9 cellular contexts compared by ENCODE assay signal in genomic region chr5:16160706-16161105, GRCh38. TPM values are rescaled to one million over a fixed set of nuclear protein-coding genes. Genes with fewer than 3 reads are reported as not detected.
DNase-seq lines count a peak whose midpoint lies in the region; ATAC-seq, FAIRE-seq and TF ChIP-seq lines count a peak whose summit lies in the region.
"Had no signal": no experiment of that assay in that cellular context is flagged by ENCODE, and none has a peak within 500 bp of the region (broad histone marks: within the 10 kb centered on the region; RNA-seq: fewer than 3 reads in every experiment).

No MANE protein-coding gene starts in this region.

- H3K4me3 ChIP-seq in AG09309 (ENCODE audit: control insufficient read depth, low read depth, low read length) (no peak overlapping the region), SJCRH30 (no peak overlapping the region)

- TF ChIP-seq POLR2A in GM12892 (IDR thresholded peaks at IDR 0.05; ENCODE audit: low read depth, low read length): no peak

- FAIRE-seq in GM12892 (lab: Jason Lieb, UNC): peak; percentile 85

- peak; percentile 25 for DNase-seq in AG09309 (ENCODE audit: low read depth)
- no peak for DNase-seq in GM12892 (ENCODE audit: insufficient read length)
- DNase-seq in NCI-H1048 (lab: John Stamatoyannopoulos, UW): peak; percentile 3
- peak; percentile 22 to 71 for DNase-seq in SJCRH30
- peak; percentile 46 for DNase-seq in fibroblast of gingiva (ENCODE audit: low read depth)
- peak; percentile 18 for DNase-seq in occipital lobe (lab: John Stamatoyannopoulos, UW)
- DNase-seq in activated CD8-positive, alpha-beta memory T cell treated with anti-CD3 and anti-CD28 coated beads, Interleukin-2, amount 50 U/mL, for 4 hours: no peak

- no peaks in the 10 kb centered on the region for H3K4me1 ChIP-seq in SJCRH30

- peak; percentile 88 for ATAC-seq in HG02642 (IDR thresholded peaks at IDR 0.05; ENCODE audit: poor library complexity, unreplicated experiment)
- ATAC-seq: naive thymus-derived CD8-positive, alpha-beta T cell had no signal

- TF ChIP-seq CTCF in AG09309 (IDR thresholded peaks at IDR 0.05; ENCODE audit: control insufficient read depth, insufficient read depth, low read depth, low read length, missing control alignments): peak; percentile 75

- H3K27me3 ChIP-seq in SJCRH30: no peaks in the 10 kb centered on the region

- no peaks in the 10 kb centered on the region for H3K9me3 ChIP-seq in SJCRH30 (replicated peaks)

- H3K36me3 ChIP-seq in SJCRH30: no peaks in the 10 kb centered on the region

- H3K27ac ChIP-seq in SJCRH30: no peak overlapping the region

RNA-seq across cellular contexts. Expression of gene MARCHF11, which starts 18.9 kb away (rescaled TPM):
- not detected for polyA plus RNA-seq in GM12892 (2012; ENCODE audit: missing spikeins)
- not detected in 2 replicates for total RNA-seq in SJCRH30 (2014; rRNA removed; shearing (Covaris generic))
- 3.6 TPM for total RNA-seq in occipital lobe
- total RNA-seq: naive thymus-derived CD8-positive, alpha-beta T cell had no signal
- polyA plus RNA-seq: naive thymus-derived CD8-positive, alpha-beta T cell had no signal

Comparison
In these comparisons a context has a peak if more than half of its experiments do, and no peak if none do; other contexts are left out.
1. DNase-seq: peak in AG09309 (single experiment), NCI-H1048 (single experiment), SJCRH30 (2 of 2), fibroblast of gingiva (single experiment) and occipital lobe (single experiment); none in GM12892 (single experiment) and activated CD8-positive, alpha-beta memory T cell treated with anti-CD3 and anti-CD28 coated beads, Interleukin-2, amount 50 U/mL, for 4 hours (single experiment).